In the genomic region with DNA sequence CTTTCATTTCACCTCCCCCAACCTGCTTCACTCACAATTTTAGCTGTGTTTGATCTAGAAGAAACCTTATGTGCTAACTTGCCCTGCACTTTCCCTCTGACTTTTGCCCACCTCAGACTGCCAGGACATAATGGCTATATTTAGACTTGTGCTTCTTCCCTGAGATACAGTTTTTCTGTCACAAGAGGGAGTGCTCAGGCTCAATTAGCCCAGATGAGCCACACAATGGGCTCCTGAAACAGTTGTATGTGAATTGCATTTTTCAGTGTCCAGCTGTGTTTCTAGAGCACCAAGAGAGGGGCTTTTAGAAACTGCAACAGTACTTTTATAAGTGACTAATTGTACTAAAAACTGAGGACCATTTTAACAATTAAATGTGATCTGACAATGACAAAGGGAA, we compare ENCODE assay signal across 10 cellular contexts.
DNase-seq lines count a peak whose midpoint lies in the region; ATAC-seq and TF ChIP-seq lines count a peak whose summit lies in the region.
"Had no signal": no experiment of that assay in that cellular context is flagged by ENCODE, and none has a peak within 500 bp of the region (broad histone marks: within the 10 kb centered on the region; RNA-seq: fewer than 3 reads in every experiment).

No MANE protein-coding gene starts in this region.

- H3K4me1 ChIP-seq in Caco-2 (no peaks in the 10 kb centered on the region), ovary (ENCODE audit: insufficient read depth) (peaks cover 3% of the 10 kb centered on the region)
- H3K4me1 ChIP-seq: breast epithelium had no signal

- POLR2A ChIA-PET in Caco-2 (lab: Charles Lee): no interaction called here

- no peak overlapping the region for H3K4me3 ChIP-seq in Caco-2 (ENCODE audit: low read depth, low read length)
- H3K4me3 ChIP-seq in ovary: no peak overlapping the region
- H3K4me3 ChIP-seq: breast epithelium had no signal

- H3K9me3 ChIP-seq in Caco-2: no peaks in the 10 kb centered on the region
- no peaks in the 10 kb centered on the region for H3K9me3 ChIP-seq in ovary
- H3K9me3 ChIP-seq: breast epithelium had no signal

- H3K36me3 ChIP-seq in Caco-2 (ENCODE audit: control insufficient read depth, insufficient read depth, low read length): no peaks in the 10 kb centered on the region
- H3K36me3 ChIP-seq in ovary: no peaks in the 10 kb centered on the region
- H3K36me3 ChIP-seq: breast epithelium had no signal

- no peaks in the 10 kb centered on the region for H3K4me1 Mint-ChIP-seq in Caco-2 (ENCODE audit: low read depth, unreplicated experiment)
- no peaks in the 10 kb centered on the region for H3K4me1 Mint-ChIP-seq in immature natural killer cell

- intact Hi-C loops in Caco-2 (cut with micrococcal nuclease; ENCODE audit: unreplicated experiment) (loop anchor here (1.0 to 2.0 kb wide), 2 partner anchors 98 to 242 kb away; no protein-coding TSS in a partner anchor), ovary (cut with DNase I) (no loop called here)

- CTCF ChIA-PET in Caco-2 (lab: Charles Lee): no interaction called here

- peak; percentile 38 for ATAC-seq in HG02678 (IDR thresholded peaks at IDR 0.05; ENCODE audit: unreplicated experiment)
- no peak for ATAC-seq in HG02759 (IDR thresholded peaks at IDR 0.05; ENCODE audit: unreplicated experiment)

- no peak overlapping the region for H3K27ac ChIP-seq in ovary
- H3K27ac ChIP-seq: breast epithelium had no signal

- no TSS peak for BruUV-seq in Caco-2 (replicated peaks; lab: Mats Ljungman, UMichigan)

- DNase-seq in Caco-2 (peak in 1 of 2 experiments; percentile 18), SK-N-DZ (ENCODE audit: low spot score) (peak; percentile 42), kidney tubule cell (ENCODE audit: low spot score) (peak; percentile 21), ovary (no peak), immature natural killer cell (no peak), H4 (ENCODE audit: low spot score) (no peak)
- DNase-seq: T-helper 2 cell had no signal

- TF ChIP-seq EP300 in ovary (IDR thresholded peaks at IDR 0.05): no peak

- H3K27ac Mint-ChIP-seq in Caco-2 (ENCODE audit: unreplicated experiment): no peak overlapping the region
- H3K27ac Mint-ChIP-seq in immature natural killer cell: no peak overlapping the region

- H3K36me3 Mint-ChIP-seq in Caco-2 (ENCODE audit: insufficient read depth, unreplicated experiment): no peaks in the 10 kb centered on the region
- H3K36me3 Mint-ChIP-seq in immature natural killer cell: no peaks in the 10 kb centered on the region

- no peak overlapping the region for H3K4me3 Mint-ChIP-seq in Caco-2 (ENCODE audit: unreplicated experiment)
- no peak overlapping the region for H3K4me3 Mint-ChIP-seq in immature natural killer cell

- H3K9me3 Mint-ChIP-seq in Caco-2 (ENCODE audit: unreplicated experiment) (no peaks in the 10 kb centered on the region), immature natural killer cell (peaks cover 0 to 19% (median 6%) of the 10 kb centered on the region in 6 donors)

- TF ChIP-seq CTCF in Caco-2 (IDR thresholded peaks at IDR 0.05; ENCODE audit: insufficient read depth in 1 of 2, low read depth in 1 of 2, low read length in 1 of 2, severe bottlenecking in 1 of 2, unreplicated experiment in 1 of 2) (peak; percentile 37 to 43), ovary (IDR thresholded peaks at IDR 0.05) (no peak)

- H3K27me3 ChIP-seq in Caco-2 (replicated peaks; ENCODE audit: control insufficient read depth, insufficient read depth, low read length) (no peaks in the 10 kb centered on the region), ovary (no peaks in the 10 kb centered on the region)
- H3K27me3 ChIP-seq: breast epithelium had no signal

- no peak for TF ChIP-seq POLR2A in ovary (IDR thresholded peaks at IDR 0.05)

- H3K27me3 Mint-ChIP-seq in Caco-2 (ENCODE audit: insufficient read depth, unreplicated experiment) (peaks cover 3% of the 10 kb centered on the region), immature natural killer cell (ENCODE audit: low read depth in 3 of 3) (no peaks in the 10 kb centered on the region)

Comparison
In these comparisons a context has a peak if more than half of its experiments do, and no peak if none do; other contexts are left out.
1. DNase-seq: peak in SK-N-DZ (single experiment) and kidney tubule cell (single experiment); none in ovary (0 of 5), immature natural killer cell (0 of 3) and H4 (single experiment).
2. CTCF ChIP-seq: peak in Caco-2 (2 of 2); none in ovary (0 of 3).